ENCODE assay signal across 20 cellular contexts in genomic region chr16:6148361-6148760, GRCh38.
DNase-seq lines count a peak whose midpoint lies in the region; TF ChIP-seq lines count a peak whose summit lies in the region.
"Had no signal": no experiment of that assay in that cellular context is flagged by ENCODE, and none has a peak within 500 bp of the region (broad histone marks: within the 10 kb centered on the region; RNA-seq: fewer than 3 reads in every experiment).

No MANE protein-coding gene starts in this region.

- H3K79me2 ChIP-seq in H9 (ENCODE audit: insufficient read depth, low read length) = no peaks in the 10 kb centered on the region
- no peaks in the 10 kb centered on the region for H3K79me2 ChIP-seq in neural progenitor cell (ENCODE audit: low read depth)

- no peaks in the 10 kb centered on the region for H3K36me3 ChIP-seq in neural progenitor cell
- H3K36me3 ChIP-seq: BLaER1 treated with 17β-estradiol and CSF1 and Interleukin-3, amounts not matched to agents 10 nM and 100 nM had no signal

- H3K9me3 ChIP-seq in H9 (ENCODE audit: control insufficient read depth, low read depth, low read length) (no peaks in the 10 kb centered on the region), neural progenitor cell (ENCODE audit: low read depth) (no peaks in the 10 kb centered on the region)
- H3K9me3 ChIP-seq: Caco-2 had no signal

- no peaks in the 10 kb centered on the region for H3F3A ChIP-seq in neural progenitor cell (ENCODE audit: low read depth)

- no peak overlapping the region for H2BK120ac ChIP-seq in H9 (ENCODE audit: low read depth, low read length, poor library complexity, severe bottlenecking)

- H2AFZ ChIP-seq in H9 (ENCODE audit: low read length) (no peak overlapping the region), neural progenitor cell (replicated peaks) (no peak overlapping the region)

- H3K23ac ChIP-seq in H9 (ENCODE audit: insufficient read length, low read depth, low read length) = no peak overlapping the region

- peaks cover 13 to 19% of the 10 kb centered on the region in 2 experiments for H3K4me1 Mint-ChIP-seq in H9
- H3K4me1 Mint-ChIP-seq in neural progenitor cell = peaks cover 19% of the 10 kb centered on the region
- H3K4me1 Mint-ChIP-seq: B cell had no signal

- H3K4me3 Mint-ChIP-seq in H9 (no peak overlapping the region), neural progenitor cell (no peak overlapping the region)
- H3K4me3 Mint-ChIP-seq: B cell; CD4-positive, alpha-beta T cell; CD8-positive, alpha-beta T cell had no signal

- H3K9ac ChIP-seq in H9 (ENCODE audit: extremely low read depth, insufficient read length, low read length) (no peak overlapping the region), neural progenitor cell (no peak overlapping the region)
- H3K9ac ChIP-seq: BLaER1 treated with 17β-estradiol and CSF1 and Interleukin-3, amounts not matched to agents 10 nM and 100 nM had no signal

- H2AK5ac ChIP-seq in H9 (ENCODE audit: insufficient read length, low read length) = no peak overlapping the region

- no peak overlapping the region for H2BK15ac ChIP-seq in H9 (ENCODE audit: low read depth, low read length)

- H3K4me1 ChIP-seq in H9 (ENCODE audit: insufficient read depth, low read length) (no peaks in the 10 kb centered on the region; the same call in 1 of the 2 replicates), neural progenitor cell (no peaks in the 10 kb centered on the region)
- H3K4me1 ChIP-seq: BLaER1 treated with 17β-estradiol and CSF1 and Interleukin-3, amounts not matched to agents 10 nM and 100 nM; Caco-2 had no signal

- H3K36me3 Mint-ChIP-seq in H9 (ENCODE audit: insufficient read depth in 1 of 3, low read depth in 3 of 3) (0 out of 7 replicates have a peak, but pooled peaks cover 0 to 4% (median 0%) of the 10 kb centered on the region in 3 experiments), neural progenitor cell (peaks cover 19% of the 10 kb centered on the region)
- H3K36me3 Mint-ChIP-seq: CD8-positive, alpha-beta T cell had no signal

- no peak overlapping the region for H4K8ac ChIP-seq in H9 (replicated peaks; ENCODE audit: insufficient read length, low read depth, low read length)

- WGBS in H9 (ENCODE audit: extremely low coverage, insufficient read length, low lambda C conversion rate) = no CpG with 5 or more reads among the region's 2 CpGs

- H3K27me3 Mint-ChIP-seq in H9 (ENCODE audit: low read depth) = no peaks in the 10 kb centered on the region
- peaks cover 3% of the 10 kb centered on the region for H3K27me3 Mint-ChIP-seq in neural progenitor cell (ENCODE audit: insufficient read depth, low read depth)
- H3K27me3 Mint-ChIP-seq: B cell; CD4-positive, alpha-beta T cell had no signal

- H3K4me2 ChIP-seq in H9 (ENCODE audit: insufficient read depth, insufficient read length, low read length) = no peak overlapping the region
- no peak overlapping the region for H3K4me2 ChIP-seq in neural progenitor cell
- H3K4me2 ChIP-seq: BLaER1 treated with 17β-estradiol and CSF1 and Interleukin-3, amounts not matched to agents 10 nM and 100 nM had no signal

- no peak overlapping the region for H3K4me3 ChIP-seq in neural progenitor cell
- H3K4me3 ChIP-seq: BLaER1 treated with 17β-estradiol and CSF1 and Interleukin-3, amounts not matched to agents 10 nM and 100 nM had no signal

- H3K4ac ChIP-seq in H9 (ENCODE audit: low read depth, low read length) = no peak overlapping the region

- TF ChIP-seq CTCF in H9 (conservative IDR thresholded peaks at IDR 0.05) (no peak), neural progenitor cell (IDR thresholded peaks at IDR 0.05) (no peak)

- no peak overlapping the region for H2BK5ac ChIP-seq in H9 (ENCODE audit: insufficient read length, low read length)

- no peak overlapping the region for H3K14ac ChIP-seq in H9 (ENCODE audit: insufficient read depth, low read length)

- H4K20me1 ChIP-seq in H9 (ENCODE audit: control insufficient read depth, insufficient read depth, insufficient read length) (no peaks in the 10 kb centered on the region), neural progenitor cell (ENCODE audit: low read depth) (no peaks in the 10 kb centered on the region)
- H4K20me1 ChIP-seq: BLaER1 treated with 17β-estradiol and CSF1 and Interleukin-3, amounts not matched to agents 10 nM and 100 nM had no signal

- no peak overlapping the region for H3T11ph ChIP-seq in H9 (ENCODE audit: low read length)

- H3K18ac ChIP-seq in H9 (ENCODE audit: insufficient read length, low read depth, low read length) = no peak overlapping the region

- H3K27me3 ChIP-seq in H9 (ENCODE audit: insufficient read depth, low read length) = no peaks in the 10 kb centered on the region
- H3K27me3 ChIP-seq in neural progenitor cell = no peaks in the 10 kb centered on the region
- H3K27me3 ChIP-seq: BLaER1 treated with 17β-estradiol and CSF1 and Interleukin-3, amounts not matched to agents 10 nM and 100 nM had no signal

- H4K5ac ChIP-seq in H9 (ENCODE audit: insufficient read length, low read depth, low read length) = no peak overlapping the region

- H4K91ac ChIP-seq in H9 (ENCODE audit: insufficient read length, low read depth, low read length) = no peak overlapping the region

- H3K27ac Mint-ChIP-seq in H9 = peak overlapping the region in 2 of 3 experiments; percentile 63 to 86; a peak in 3 of 7 replicates
- H3K27ac Mint-ChIP-seq in neural progenitor cell = peak overlapping the region; percentile 67
- H3K27ac Mint-ChIP-seq: B cell; CD4-positive, alpha-beta T cell; CD8-positive, alpha-beta T cell had no signal

- H2BK12ac ChIP-seq in H9 (ENCODE audit: insufficient read length, low read depth, low read length) = no peak overlapping the region

- H3K9me3 Mint-ChIP-seq in H9 = peaks cover 0 to 3% of the 10 kb centered on the region in 2 experiments; a peak in 2 of 5 replicates
- H3K9me3 Mint-ChIP-seq in neural progenitor cell = peaks cover 10% of the 10 kb centered on the region

- H3K27ac ChIP-seq in H9 (ENCODE audit: insufficient read length, low read depth, low read length) (no peak overlapping the region), neural progenitor cell (no peak overlapping the region)
- H3K27ac ChIP-seq: BLaER1 treated with 17β-estradiol and CSF1 and Interleukin-3, amounts not matched to agents 10 nM and 100 nM; C4-2B had no signal

- DNase-seq in H9 = no peak
- peak; percentile 67 for DNase-seq in NCI-H226
- peak; percentile 3 for DNase-seq in ecto neural progenitor cell (ENCODE audit: low spot score)
- no peak for DNase-seq in neural progenitor cell (ENCODE audit: low spot score)
- DNase-seq in NAMALWA (ENCODE audit: low spot score) = no peak
- no peak for DNase-seq in NCI-H748 treated with DMSO at 0.1 percent for 48 hours (lab: John Stamatoyannopoulos, UW)
- no peak for DNase-seq in NCI-H2107 (lab: John Stamatoyannopoulos, UW)
- no peak for DNase-seq in AG08395 (ENCODE audit: low spot score)
- DNase-seq: 8988T; ACHN; AML-193; Caco-2; Calu3; CD4-positive, alpha-beta T cell; CD8-positive, alpha-beta T cell; DMS79 treated with DMSO at 0.1 percent for 48 hours; GF-D8 had no signal

- H3K79me1 ChIP-seq in H9 (ENCODE audit: insufficient read depth, low read depth, low read length, poor library complexity, severe bottlenecking) = no peaks in the 10 kb centered on the region

- no peak overlapping the region for H3K56ac ChIP-seq in H9 (ENCODE audit: insufficient read length, low read depth, low read length)

- H3K23me2 ChIP-seq in H9 (ENCODE audit: insufficient read length, low read depth, low read length, poor library complexity, severe bottlenecking) = no peaks in the 10 kb centered on the region

- no peak overlapping the region for H2BK20ac ChIP-seq in H9 (ENCODE audit: low read depth, low read length, poor library complexity, severe bottlenecking)

Comparison
In these comparisons a context has a peak if more than half of its experiments do, and no peak if none do; other contexts are left out.
1. DNase-seq: peak in NCI-H226 (single experiment) and ecto neural progenitor cell (single experiment); none in H9 (single experiment), neural progenitor cell (single experiment), NAMALWA (single experiment), NCI-H748 treated with DMSO at 0.1 percent for 48 hours (single experiment), NCI-H2107 (single experiment) and AG08395 (single experiment).